Comparison of ENCODE assay signal across 19 cellular contexts in genomic region chr20:33681728-33682353, GRCh38. TPM values are rescaled to one million over a fixed set of nuclear protein-coding genes. Genes with fewer than 3 reads are reported as not detected.
DNase-seq lines count a peak whose midpoint lies in the region; ATAC-seq and TF ChIP-seq lines count a peak whose summit lies in the region.
"Had no signal": no experiment of that assay in that cellular context is flagged by ENCODE, and none has a peak within 500 bp of the region (broad histone marks: within the 10 kb centered on the region; RNA-seq: fewer than 3 reads in every experiment).

No MANE protein-coding gene starts in this region.

- peak overlapping the region in 3 of 5 experiments; percentile 11 to 44 (median 28) for H3K27ac Mint-ChIP-seq in brain
- H3K27ac Mint-ChIP-seq: dendritic cell treated with granulocyte-macrophage colony-stimulating factor and Interleukin-4, amounts not matched to agents 40 ng/mL and 50 ng/mL, for 4 days had no signal

- no peaks in the 10 kb centered on the region for H3K36me3 Mint-ChIP-seq in brain
- H3K36me3 Mint-ChIP-seq: CD4-positive, CD25-positive, alpha-beta regulatory T cell had no signal

- no peaks in the 10 kb centered on the region for H3K9me3 ChIP-seq in BLaER1 treated with 17β-estradiol and CSF1 and Interleukin-3, amounts not matched to agents 10 nM and 100 nM (replicated peaks in 1 of 11)
- H3K9me3 ChIP-seq in OCI-LY1 (ENCODE audit: low read length) (no peaks in the 10 kb centered on the region), adrenal gland (replicated peaks in 1 of 3) (no peaks in the 10 kb centered on the region)
- H3K9me3 ChIP-seq: heart right ventricle, thyroid gland had no signal

- ATAC-seq in HG02973 (IDR thresholded peaks at IDR 0.05; ENCODE audit: unreplicated experiment) (no peak), HG02759 (IDR thresholded peaks at IDR 0.05; ENCODE audit: unreplicated experiment) (no peak)
- ATAC-seq: heart right ventricle, sciatic nerve had no signal

- H3K27ac ChIP-seq in BLaER1 treated with 17β-estradiol and CSF1 and Interleukin-3, amounts not matched to agents 10 nM and 100 nM = peak overlapping the region in 2 of 11 experiments; percentile 7 to 17; a peak in 1 of 22 replicates
- H3K27ac ChIP-seq in OCI-LY1 (ENCODE audit: low read depth, low read length, poor library complexity, severe bottlenecking) (peak overlapping the region; percentile 99), adrenal gland (no peak overlapping the region)
- H3K27ac ChIP-seq: heart right ventricle, thyroid gland had no signal

- H3K4me1 Mint-ChIP-seq in brain = peaks cover 46% of the 10 kb centered on the region

- 89 to 96% (median 91%) methylated on average over 9 of the region's 9 CpGs for WGBS in adrenal gland, 4 donors

- intact Hi-C loops in adrenal gland (cut with DNase I) = loop anchor here in 1 of 2 donors (5.0 kb wide), 1 partner anchor 40 kb away; the partner anchor contains the start of gene PXMP4

- peak overlapping the region in 4 of 11 experiments; percentile 19 to 48 (median 36); a peak in 3 of 22 replicates for H3K9ac ChIP-seq in BLaER1 treated with 17β-estradiol and CSF1 and Interleukin-3, amounts not matched to agents 10 nM and 100 nM
- H3K9ac ChIP-seq in OCI-LY1 (ENCODE audit: low read length) = peak overlapping the region; percentile 62; the same call in 1 of the 2 replicates

- H3K9me2 ChIP-seq in OCI-LY1 (ENCODE audit: low read depth, low read length) = no peaks in the 10 kb centered on the region

- peaks cover 26% of the 10 kb centered on the region for H3K79me2 ChIP-seq in OCI-LY1 (ENCODE audit: insufficient read depth, low read length)

- H3K4me3 Mint-ChIP-seq in brain = no peak overlapping the region
- H3K4me3 Mint-ChIP-seq: dendritic cell treated with granulocyte-macrophage colony-stimulating factor and Interleukin-4, amounts not matched to agents 40 ng/mL and 50 ng/mL, for 4 days had no signal

- H3K27me3 ChIP-seq in BLaER1 treated with 17β-estradiol and CSF1 and Interleukin-3, amounts not matched to agents 10 nM and 100 nM = no peaks in the 10 kb centered on the region
- H3K27me3 ChIP-seq in OCI-LY1 (ENCODE audit: insufficient read depth, low read length) (no peaks in the 10 kb centered on the region), adrenal gland (no peaks in the 10 kb centered on the region)
- H3K27me3 ChIP-seq: heart right ventricle, thyroid gland had no signal

- H3K4me3 ChIP-seq in BLaER1 treated with 17β-estradiol and CSF1 and Interleukin-3, amounts not matched to agents 10 nM and 100 nM = no peak overlapping the region
- H3K4me3 ChIP-seq in OCI-LY1 (ENCODE audit: low read depth, low read length, poor library complexity, severe bottlenecking) (peak overlapping the region; percentile 37), adrenal gland (no peak overlapping the region)
- H3K4me3 ChIP-seq: heart right ventricle, thyroid gland had no signal

- DNase-seq in NCI-H510A treated with DMSO at 0.1 percent for 48 hours (lab: John Stamatoyannopoulos, UW) (peak; percentile 21), NCI-H510A (lab: John Stamatoyannopoulos, UW) (no peak), adrenal gland (no peak)
- DNase-seq: CD4-positive, CD25-positive, alpha-beta regulatory T cell; erythroblast; heart right ventricle; NCI-H1694 treated with DMSO at 0.1 percent for 48 hours; NCI-H526 treated with DMSO at 0.1 percent for 48 hours; nucleus accumbens; RPMI8226; stimulated activated CD4-positive, alpha-beta T cell treated with anti-CD3 and anti-CD28 coated beads, Interleukin-2, amount 100 ng/mL, for 24 hours; thyroid gland had no signal

- H3K27me3 Mint-ChIP-seq in brain = peaks cover 4% of the 10 kb centered on the region
- H3K27me3 Mint-ChIP-seq: CD4-positive, CD25-positive, alpha-beta regulatory T cell; dendritic cell treated with granulocyte-macrophage colony-stimulating factor and Interleukin-4, amounts not matched to agents 40 ng/mL and 50 ng/mL, for 4 days had no signal

- peaks cover 0 to 72% (median 47%) of the 10 kb centered on the region in 11 experiments; a peak in 17 of 22 replicates for H3K36me3 ChIP-seq in BLaER1 treated with 17β-estradiol and CSF1 and Interleukin-3, amounts not matched to agents 10 nM and 100 nM
- H3K36me3 ChIP-seq in OCI-LY1 (ENCODE audit: insufficient read depth, low read length) = peaks cover 42% of the 10 kb centered on the region
- no peaks in the 10 kb centered on the region for H3K36me3 ChIP-seq in adrenal gland (replicated peaks in 1 of 2)
- H3K36me3 ChIP-seq: thyroid gland had no signal

- H2AFZ ChIP-seq in OCI-LY1 (ENCODE audit: low read length) = no peak overlapping the region

- TF ChIP-seq CTCF in OCI-LY1 (IDR thresholded peaks at IDR 0.05; ENCODE audit: low read length) = no peak
- TF ChIP-seq CTCF in brain (conservative IDR thresholded peaks at IDR 0.05) = no peak
- TF ChIP-seq CTCF in adrenal gland (IDR thresholded peaks at IDR 0.05) = no peak

- H3K4me1 ChIP-seq in BLaER1 treated with 17β-estradiol and CSF1 and Interleukin-3, amounts not matched to agents 10 nM and 100 nM = peaks cover 21 to 71% (median 65%) of the 10 kb centered on the region in 10 experiments
- peaks cover 77% of the 10 kb centered on the region for H3K4me1 ChIP-seq in OCI-LY1 (ENCODE audit: insufficient read depth, low read length, severe bottlenecking)
- H3K4me1 ChIP-seq in adrenal gland (replicated peaks in 1 of 2) = peaks cover 4 to 10% of the 10 kb centered on the region in 2 donors

- H3K4me2 ChIP-seq in BLaER1 treated with 17β-estradiol and CSF1 and Interleukin-3, amounts not matched to agents 10 nM and 100 nM = peak overlapping the region in 8 of 11 experiments; percentile 30 to 96 (median 75); a peak in 16 of 22 replicates
- peak overlapping the region; percentile 60 for H3K4me2 ChIP-seq in OCI-LY1 (ENCODE audit: low read length)

- peaks cover 0 to 88% (median 81%) of the 10 kb centered on the region in 11 experiments; a peak in 18 of 22 replicates for H4K20me1 ChIP-seq in BLaER1 treated with 17β-estradiol and CSF1 and Interleukin-3, amounts not matched to agents 10 nM and 100 nM
- H4K20me1 ChIP-seq in OCI-LY1 (ENCODE audit: insufficient read depth, low read length) = no peaks in the 10 kb centered on the region

- no peak for TF ChIP-seq POLR2A in adrenal gland (IDR thresholded peaks at IDR 0.05)

- no peaks in the 10 kb centered on the region for H3K9me3 Mint-ChIP-seq in brain
- H3K9me3 Mint-ChIP-seq: CD4-positive, CD25-positive, alpha-beta regulatory T cell; dendritic cell treated with granulocyte-macrophage colony-stimulating factor and Interleukin-4, amounts not matched to agents 40 ng/mL and 50 ng/mL, for 4 days had no signal

- no peaks in the 10 kb centered on the region for H3F3A ChIP-seq in OCI-LY1 (ENCODE audit: insufficient read depth, low read length)

RNA-seq across cellular contexts. Expression of gene E2F1, which starts 4.3 kb away (rescaled TPM):
- polyA plus RNA-seq in brain (ENCODE audit: insufficient read depth, low read depth, low replicate concordance) (73.1 TPM), adrenal gland (1 to 10 TPM; 4.6 to 6.8 (median 4.7) TPM)
- 1 to 10 TPM; 3.0 to 8.3 (median 5.7) TPM for total RNA-seq in adrenal gland

RNA-seq across cellular contexts. Expression of gene NECAB3, which starts 7.6 kb away (rescaled TPM):
- polyA plus RNA-seq in brain (ENCODE audit: insufficient read depth, low read depth, low replicate concordance) (75.9 TPM), adrenal gland (100 to 1,000 TPM in 2 of 3 donors, 10 to 100 TPM in 1; 23.4 to 279 (median 174) TPM)
- 100 to 1,000 TPM in 7 of 8 donors, 10 to 100 TPM in 1; 91.5 to 187 (median 142) TPM for total RNA-seq in adrenal gland

RNA-seq across cellular contexts. Expression of gene ACTL10, which starts 15.1 kb away (rescaled TPM):
- polyA plus RNA-seq in brain (ENCODE audit: insufficient read depth, low read depth, low replicate concordance) (1.4 TPM), adrenal gland (under 1 TPM; 0.18 to 0.48 (median 0.47) TPM)
- 1 to 10 TPM in 4 of 8 donors, under 1 TPM in 4; 0.38 to 3.1 (median 0.93) TPM for total RNA-seq in adrenal gland

RNA-seq across cellular contexts. Expression of gene C20orf144, which starts 19.7 kb away (rescaled TPM):
- polyA plus RNA-seq in brain (ENCODE audit: insufficient read depth, low read depth, low replicate concordance) (0.14 TPM), adrenal gland (under 1 TPM in 2 of 3 donors, not detected in 1; 0.10 to 0.16 TPM)
- under 1 TPM in 2 of 8 donors, not detected in 6; 0.14 to 0.32 TPM for total RNA-seq in adrenal gland
- total RNA-seq: CD4-positive, CD25-positive, alpha-beta regulatory T cell; heart right ventricle; sciatic nerve had no signal

RNA-seq across cellular contexts. Expression of gene PXMP4, which starts 38.3 kb away (rescaled TPM):
- polyA plus RNA-seq in brain (ENCODE audit: insufficient read depth, low read depth, low replicate concordance) = 23.5 TPM
- total RNA-seq in adrenal gland = 10 to 100 TPM; 11.9 to 47.4 (median 25.3) TPM
- polyA plus RNA-seq in adrenal gland = 10 to 100 TPM in 2 of 3 donors, 1 to 10 TPM in 1; 6.8 to 19.0 (median 16.3) TPM
